11 cellular contexts compared by ENCODE assay signal in genomic region chr22:31537019-31537535, GRCh38. TPM values are rescaled to one million over a fixed set of nuclear protein-coding genes. Genes with fewer than 3 reads are reported as not detected.
DNase-seq lines count a peak whose midpoint lies in the region; TF ChIP-seq lines count a peak whose summit lies in the region.
"Had no signal": no experiment of that assay in that cellular context is flagged by ENCODE, and none has a peak within 500 bp of the region (broad histone marks: within the 10 kb centered on the region; RNA-seq: fewer than 3 reads in every experiment).

No MANE protein-coding gene starts in this region.

- H3K36me3 Mint-ChIP-seq in IgD-negative memory B cell = peaks cover 21% of the 10 kb centered on the region
- peaks cover 4% of the 10 kb centered on the region for H3K36me3 Mint-ChIP-seq in endodermal cell (ENCODE audit: low read depth)
- peaks cover 57% of the 10 kb centered on the region for H3K36me3 Mint-ChIP-seq in stimulated activated naive CD8-positive, alpha-beta T cell treated with anti-CD3 and anti-CD28 coated beads, Interleukin-15, Interleukin-2, amounts not matched to agents 100 ng/mL and 50 ng/mL, for 24 hours (ENCODE audit: low read depth)
- peaks cover 5% of the 10 kb centered on the region; the same call in 1 of the 2 replicates for H3K36me3 Mint-ChIP-seq in HFFc6 (ENCODE audit: low read depth)

- no peak overlapping the region for H2BK120ac ChIP-seq in neuronal stem cell (ENCODE audit: low read depth, low read length)

- H3K27me3 ChIP-seq in endodermal cell (ENCODE audit: control insufficient read depth, insufficient read depth, low read length, poor library complexity, severe bottlenecking) = no peaks in the 10 kb centered on the region
- no peaks in the 10 kb centered on the region for H3K27me3 ChIP-seq in neuronal stem cell (ENCODE audit: control insufficient read depth in 3 of 3, insufficient read depth in 3 of 3, low read depth in 1 of 3, low read length in 3 of 3)

- no peak overlapping the region for H3K18ac ChIP-seq in neuronal stem cell (ENCODE audit: low read length)

- H2AK5ac ChIP-seq in neuronal stem cell (ENCODE audit: low read depth, low read length) = no peak overlapping the region

- H3K4me2 ChIP-seq in neuronal stem cell (ENCODE audit: insufficient read depth, low read length, poor library complexity, severe bottlenecking) = no peak overlapping the region

- TF ChIP-seq CTCF in endodermal cell (conservative IDR thresholded peaks at IDR 0.05) = no peak
- no peak for TF ChIP-seq CTCF in HFFc6 (IDR thresholded peaks at IDR 0.05)

- H3K9me3 Mint-ChIP-seq in IgD-negative memory B cell (no peaks in the 10 kb centered on the region), endodermal cell (no peaks in the 10 kb centered on the region), HFFc6 (no peaks in the 10 kb centered on the region)
- H3K9me3 Mint-ChIP-seq in stimulated activated naive CD8-positive, alpha-beta T cell treated with anti-CD3 and anti-CD28 coated beads, Interleukin-15, Interleukin-2, amounts not matched to agents 100 ng/mL and 50 ng/mL, for 24 hours = no peaks in the 10 kb centered on the region
- H3K9me3 Mint-ChIP-seq: naive B cell had no signal

- H3K27ac Mint-ChIP-seq in IgD-negative memory B cell (peak overlapping the region in 2 of 3 donors; percentile 28 to 67), endodermal cell (peak overlapping the region; percentile 15), HFFc6 (no peak overlapping the region)
- peak overlapping the region; percentile 98 for H3K27ac Mint-ChIP-seq in stimulated activated naive CD8-positive, alpha-beta T cell treated with anti-CD3 and anti-CD28 coated beads, Interleukin-15, Interleukin-2, amounts not matched to agents 100 ng/mL and 50 ng/mL, for 24 hours
- H3K27ac Mint-ChIP-seq: naive B cell had no signal

- no peak overlapping the region for H4K8ac ChIP-seq in neuronal stem cell (ENCODE audit: low read depth, low read length)

- H4K91ac ChIP-seq in neuronal stem cell (ENCODE audit: low read depth, low read length, poor library complexity) = no peak overlapping the region

- H2BK12ac ChIP-seq in neuronal stem cell (ENCODE audit: low read length) = no peak overlapping the region

- H3K36me3 ChIP-seq in endodermal cell (ENCODE audit: control insufficient read depth, insufficient read depth, low read length) (no peaks in the 10 kb centered on the region), neuronal stem cell (replicated peaks in 1 of 2; ENCODE audit: control insufficient read depth in 2 of 2, insufficient read depth in 2 of 2, low read length in 2 of 2) (peaks cover 0 to 24% of the 10 kb centered on the region in 2 donors)

- no peaks in the 10 kb centered on the region for H3K9me3 ChIP-seq in endodermal cell (ENCODE audit: control insufficient read depth, low read length)
- peaks cover 0 to 4% of the 10 kb centered on the region in 2 donors for H3K9me3 ChIP-seq in neuronal stem cell (replicated peaks in 1 of 2; ENCODE audit: control insufficient read depth in 2 of 2, insufficient read depth in 1 of 2, low read depth in 1 of 2, low read length in 2 of 2)

- H3K79me1 ChIP-seq in neuronal stem cell (ENCODE audit: low read depth, low read length) = no peaks in the 10 kb centered on the region

- no peak overlapping the region for H3K4ac ChIP-seq in neuronal stem cell (ENCODE audit: low read length)

- H3K27me3 Mint-ChIP-seq in IgD-negative memory B cell (no peaks in the 10 kb centered on the region), endodermal cell (ENCODE audit: insufficient read depth) (no peaks in the 10 kb centered on the region), HFFc6 (ENCODE audit: insufficient read depth) (peaks cover 2% of the 10 kb centered on the region; the same call in 1 of the 2 replicates)
- no peaks in the 10 kb centered on the region for H3K27me3 Mint-ChIP-seq in stimulated activated naive CD8-positive, alpha-beta T cell treated with anti-CD3 and anti-CD28 coated beads, Interleukin-15, Interleukin-2, amounts not matched to agents 100 ng/mL and 50 ng/mL, for 24 hours
- H3K27me3 Mint-ChIP-seq: naive B cell had no signal

- H3K9ac ChIP-seq in endodermal cell (ENCODE audit: extremely low read depth, low read length, poor library complexity, severe bottlenecking) = no peak overlapping the region
- no peak overlapping the region for H3K9ac ChIP-seq in neuronal stem cell (ENCODE audit: low read depth, low read length, poor library complexity)

- no peak overlapping the region for H3K23ac ChIP-seq in neuronal stem cell (ENCODE audit: low read depth, low read length, poor library complexity)

- H3K4me1 ChIP-seq in endodermal cell (ENCODE audit: control insufficient read depth, insufficient read depth, low read length) (no peaks in the 10 kb centered on the region), neuronal stem cell (ENCODE audit: control insufficient read depth in 2 of 2, insufficient read depth in 1 of 2, low read depth in 1 of 2, low read length in 2 of 2) (peaks cover 0 to 2% of the 10 kb centered on the region in 2 donors)

- DNase-seq in activated naive CD4-positive, alpha-beta T cell treated with Interleukin-2 at 50 U/mL for 16 hours = peak; percentile 46
- no peak for DNase-seq in activated naive CD4-positive, alpha-beta T cell treated with anti-CD3 and anti-CD28 coated beads, Interleukin-2, amount 50 U/mL, for 16 hours
- no peak for DNase-seq in endodermal cell
- no peak for DNase-seq in neuronal stem cell (ENCODE audit: low spot score)
- no peak for DNase-seq in NCI-H2227 treated with DMSO at 0.1 percent for 48 hours (lab: John Stamatoyannopoulos, UW)
- DNase-seq in HFFc6 = no peak
- DNase-seq: aorta, naive B cell, NCI-H1930 had no signal

- H3K14ac ChIP-seq in neuronal stem cell (ENCODE audit: low read length) = no peak overlapping the region

- H3K4me3 ChIP-seq in endodermal cell (ENCODE audit: low read length) (no peak overlapping the region), neuronal stem cell (ENCODE audit: low read length in 2 of 2) (no peak overlapping the region)

- H3K4me3 Mint-ChIP-seq in IgD-negative memory B cell = no peak overlapping the region
- no peak overlapping the region for H3K4me3 Mint-ChIP-seq in endodermal cell
- peak overlapping the region; percentile 39 for H3K4me3 Mint-ChIP-seq in stimulated activated naive CD8-positive, alpha-beta T cell treated with anti-CD3 and anti-CD28 coated beads, Interleukin-15, Interleukin-2, amounts not matched to agents 100 ng/mL and 50 ng/mL, for 24 hours
- H3K4me3 Mint-ChIP-seq in HFFc6 = no peak overlapping the region
- H3K4me3 Mint-ChIP-seq: naive B cell had no signal

- H3K27ac ChIP-seq in endodermal cell (ENCODE audit: low read depth, low read length) (no peak overlapping the region), neuronal stem cell (replicated peaks; ENCODE audit: low read length) (no peak overlapping the region)

- no peak overlapping the region for H2BK5ac ChIP-seq in neuronal stem cell (ENCODE audit: low read length)

- H2BK15ac ChIP-seq in neuronal stem cell (ENCODE audit: low read length) = no peak overlapping the region

- H3K4me1 Mint-ChIP-seq in IgD-negative memory B cell = peaks cover 4 to 7% (median 5%) of the 10 kb centered on the region in 3 donors
- H3K4me1 Mint-ChIP-seq in endodermal cell = peaks cover 3% of the 10 kb centered on the region
- H3K4me1 Mint-ChIP-seq in stimulated activated naive CD8-positive, alpha-beta T cell treated with anti-CD3 and anti-CD28 coated beads, Interleukin-15, Interleukin-2, amounts not matched to agents 100 ng/mL and 50 ng/mL, for 24 hours (ENCODE audit: low read depth) = peaks cover 78% of the 10 kb centered on the region
- peaks cover 6% of the 10 kb centered on the region for H3K4me1 Mint-ChIP-seq in HFFc6 (ENCODE audit: low read depth)

- H2AFZ ChIP-seq in neuronal stem cell (ENCODE audit: low read length) = no peak overlapping the region

- WGBS in endodermal cell (ENCODE audit: insufficient coverage in 1 of 2, insufficient read length in 1 of 2), 2 experiments = 88 to 98% methylated on average over 7 to 8 of the region's 8 CpGs
- WGBS in neuronal stem cell (ENCODE audit: extremely low coverage in 2 of 2, insufficient read length in 2 of 2, insufficient replicate concordance in 1 of 2), 2 donors = no CpG with 5 or more reads among the region's 8 CpGs

RNA-seq across cellular contexts. Expression of gene SFI1, which starts 40.7 kb away (rescaled TPM):
- 15.5 TPM for polyA plus RNA-seq in IgD-negative memory B cell
- total RNA-seq in endodermal cell = 10 to 100 TPM; 42.0 to 52.6 TPM
- polyA plus RNA-seq in endodermal cell (2013, experiment 1 of 2) = 38.4 TPM
- 32.9 TPM for polyA plus RNA-seq in endodermal cell (2013, experiment 2 of 2)
- polyA plus RNA-seq in neuronal stem cell (2013, experiment 1 of 2) = 17.9 TPM
- 18.3 TPM for polyA plus RNA-seq in neuronal stem cell (2013, experiment 2 of 2)
- total RNA-seq in HFFc6 (2021; fragmentation: NEBNext Ultra II Directional; extraction: Animal tissue kit (Norgen Biotek cat#: 25700)) = 10 to 100 TPM in 5 of 6 experiments, 1 to 10 TPM in 1; 8.3 to 12.1 (median 11.3) TPM

RNA-seq across cellular contexts. Expression of gene EIF4ENIF1, which starts 47.4 kb away (rescaled TPM):
- 21.7 TPM for polyA plus RNA-seq in IgD-negative memory B cell
- total RNA-seq in endodermal cell = 10 to 100 TPM; 34.5 to 37.1 TPM
- 32.2 TPM for polyA plus RNA-seq in endodermal cell (2013, experiment 1 of 2)
- polyA plus RNA-seq in endodermal cell (2013, experiment 2 of 2) = 28.6 TPM
- polyA plus RNA-seq in neuronal stem cell (2013, experiment 1 of 2) = 24.3 TPM
- 24.6 TPM for polyA plus RNA-seq in neuronal stem cell (2013, experiment 2 of 2)
- total RNA-seq in HFFc6 (2021; fragmentation: NEBNext Ultra II Directional; extraction: Animal tissue kit (Norgen Biotek cat#: 25700)) = 10 to 100 TPM; 23.7 to 27.3 (median 25.5) TPM
